Comparison of ENCODE assay signal across 27 cellular contexts in the genomic region with DNA sequence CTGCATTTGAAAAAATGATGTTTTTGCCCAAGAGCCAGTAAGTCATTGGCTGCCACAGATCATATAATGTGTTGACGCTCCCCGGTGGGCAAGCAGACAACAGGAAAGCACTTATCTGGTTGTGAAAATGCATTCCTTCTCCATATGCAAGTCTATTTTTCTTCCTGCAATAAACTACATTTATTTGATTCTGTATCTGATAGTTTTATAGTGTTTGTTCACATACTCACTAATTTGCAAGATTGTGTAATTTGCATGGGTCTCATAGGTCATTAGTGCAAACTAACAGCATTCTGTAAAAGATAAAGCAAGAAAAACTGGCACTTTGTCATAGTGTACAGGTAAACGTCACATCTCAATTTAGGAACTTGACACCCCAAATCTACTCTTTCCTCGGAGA.
DNase-seq lines count a peak whose midpoint lies in the region; ATAC-seq and TF ChIP-seq lines count a peak whose summit lies in the region.
"Had no signal": no experiment of that assay in that cellular context is flagged by ENCODE, and none has a peak within 500 bp of the region (broad histone marks: within the 10 kb centered on the region; RNA-seq: fewer than 3 reads in every experiment).

No MANE protein-coding gene starts in this region.

- H3K27me3 ChIP-seq in neural cell (ENCODE audit: insufficient read depth, low read depth, low read length): no peaks in the 10 kb centered on the region
- H3K27me3 ChIP-seq: Peyer's patch had no signal

- TF ChIP-seq RAD21 in neural cell (conservative IDR thresholded peaks at IDR 0.05): peak; percentile 27

- TF ChIP-seq EP300 in neural cell (conservative IDR thresholded peaks at IDR 0.05; ENCODE audit: poor library complexity, severe bottlenecking): no peak

- TF ChIP-seq CTCF in fibroblast of villous mesenchyme (IDR thresholded peaks at IDR 0.05; ENCODE audit: insufficient read depth, low read depth, low read length): no peak
- TF ChIP-seq CTCF in neural cell (IDR thresholded peaks at IDR 0.05; ENCODE audit: poor library complexity, severe bottlenecking): no peak

- no peak overlapping the region for H3K9ac ChIP-seq in neural cell (ENCODE audit: low read length)
- H3K9ac ChIP-seq: GM23248 had no signal

- no peak overlapping the region for H3K4me3 ChIP-seq in fibroblast of villous mesenchyme (ENCODE audit: low read depth, low read length)
- H3K4me3 ChIP-seq in neural cell (ENCODE audit: low read length): peak overlapping the region; percentile 43
- H3K4me3 ChIP-seq: GM23248, Peyer's patch had no signal

- ATAC-seq in HG03045 (IDR thresholded peaks at IDR 0.05; ENCODE audit: unreplicated experiment): no peak

- peak overlapping the region; percentile 59 for H3K27ac ChIP-seq in neural cell (ENCODE audit: low read length)
- H3K27ac ChIP-seq: 22Rv1, C4-2B, GM23248, Peyer's patch had no signal

- no peaks in the 10 kb centered on the region for H3K9me3 ChIP-seq in neural cell (ENCODE audit: low read length)
- H3K9me3 ChIP-seq: Peyer's patch had no signal

- H4K20me1 ChIP-seq in neural cell (ENCODE audit: insufficient read depth): no peaks in the 10 kb centered on the region

- peak overlapping the region; percentile 50 for H3K4me2 ChIP-seq in neural cell (ENCODE audit: low read length)

- no peaks in the 10 kb centered on the region for H3K36me3 ChIP-seq in neural cell (ENCODE audit: insufficient read depth, low read length)
- H3K36me3 ChIP-seq: Peyer's patch had no signal

- peak; percentile 13 for DNase-seq in NCI-H1092 treated with DMSO at 0.1 percent for 48 hours (lab: John Stamatoyannopoulos, UW)
- no peak for DNase-seq in NCI-H1092 (lab: John Stamatoyannopoulos, UW)
- peak; percentile 84 to 85 for DNase-seq in NCI-H526 (lab: John Stamatoyannopoulos, UW)
- DNase-seq in fibroblast of villous mesenchyme (ENCODE audit: low read depth): peak; percentile 37
- DNase-seq in NCI-H1048 (lab: John Stamatoyannopoulos, UW): no peak
- no peak for DNase-seq in retina
- DNase-seq: Calu3; CD8-positive, alpha-beta memory T cell; DND-41; GM23248; H7; HFFc6; KBM-7; MV-4-11; NCI-H1694; NCI-H2029 treated with DMSO at 0.1 percent for 48 hours; NCI-H2171 treated with DMSO at 0.1 percent for 48 hours; NCI-H345; NCI-H510A treated with DMSO at 0.1 percent for 48 hours; NCI-H82; OCI-M1; Peyer's patch; SHP77 treated with DMSO at 0.1 percent for 48 hours had no signal

- H3F3A ChIP-seq in neural cell (ENCODE audit: insufficient read depth, low read length, poor library complexity, severe bottlenecking): peaks cover 4% of the 10 kb centered on the region

- H3K79me2 ChIP-seq in neural cell (replicated peaks; ENCODE audit: insufficient read depth, low read length): no peaks in the 10 kb centered on the region

- no peak overlapping the region for H2AFZ ChIP-seq in neural cell (ENCODE audit: low read depth, low read length)
- H2AFZ ChIP-seq: GM23248 had no signal

- H3K9me2 ChIP-seq in neural cell (ENCODE audit: insufficient read depth, low read length): no peaks in the 10 kb centered on the region

TF ChIP-seq in neural cell, 6 proteins besides CTCF, POLR2A, EP300 and RAD21:
- TF ChIP-seq TAF1 (IDR thresholded peaks at IDR 0.05; ENCODE audit: low read depth) (no peak), EZH2 (IDR thresholded peaks at IDR 0.05; ENCODE audit: borderline replicate concordance, insufficient read depth, low read length, poor library complexity, severe bottlenecking) (no peak), MXI1 (conservative IDR thresholded peaks at IDR 0.05; ENCODE audit: poor library complexity, severe bottlenecking) (no peak), POLR2AphosphoS5 (IDR thresholded peaks at IDR 0.05) (peak; percentile 57), SMC3 (conservative IDR thresholded peaks at IDR 0.05; ENCODE audit: poor library complexity) (peak; percentile 44)
- TF ChIP-seq, protein P1, sequence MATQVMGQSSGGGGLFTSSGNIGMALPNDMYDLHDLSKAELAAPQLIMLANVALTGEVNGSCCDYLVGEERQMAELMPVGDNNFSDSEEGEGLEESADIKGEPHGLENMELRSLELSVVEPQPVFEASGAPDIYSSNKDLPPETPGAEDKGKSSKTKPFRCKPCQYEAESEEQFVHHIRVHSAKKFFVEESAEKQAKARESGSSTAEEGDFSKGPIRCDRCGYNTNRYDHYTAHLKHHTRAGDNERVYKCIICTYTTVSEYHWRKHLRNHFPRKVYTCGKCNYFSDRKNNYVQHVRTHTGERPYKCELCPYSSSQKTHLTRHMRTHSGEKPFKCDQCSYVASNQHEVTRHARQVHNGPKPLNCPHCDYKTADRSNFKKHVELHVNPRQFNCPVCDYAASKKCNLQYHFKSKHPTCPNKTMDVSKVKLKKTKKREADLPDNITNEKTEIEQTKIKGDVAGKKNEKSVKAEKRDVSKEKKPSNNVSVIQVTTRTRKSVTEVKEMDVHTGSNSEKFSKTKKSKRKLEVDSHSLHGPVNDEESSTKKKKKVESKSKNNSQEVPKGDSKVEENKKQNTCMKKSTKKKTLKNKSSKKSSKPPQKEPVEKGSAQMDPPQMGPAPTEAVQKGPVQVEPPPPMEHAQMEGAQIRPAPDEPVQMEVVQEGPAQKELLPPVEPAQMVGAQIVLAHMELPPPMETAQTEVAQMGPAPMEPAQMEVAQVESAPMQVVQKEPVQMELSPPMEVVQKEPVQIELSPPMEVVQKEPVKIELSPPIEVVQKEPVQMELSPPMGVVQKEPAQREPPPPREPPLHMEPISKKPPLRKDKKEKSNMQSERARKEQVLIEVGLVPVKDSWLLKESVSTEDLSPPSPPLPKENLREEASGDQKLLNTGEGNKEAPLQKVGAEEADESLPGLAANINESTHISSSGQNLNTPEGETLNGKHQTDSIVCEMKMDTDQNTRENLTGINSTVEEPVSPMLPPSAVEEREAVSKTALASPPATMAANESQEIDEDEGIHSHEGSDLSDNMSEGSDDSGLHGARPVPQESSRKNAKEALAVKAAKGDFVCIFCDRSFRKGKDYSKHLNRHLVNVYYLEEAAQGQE (IDR thresholded peaks at IDR 0.05; ENCODE audit: borderline replicate concordance): no peak

Comparison
In these comparisons a context has a peak if more than half of its experiments do, and no peak if none do; other contexts are left out.
1. DNase-seq: peak in NCI-H1092 treated with DMSO at 0.1 percent for 48 hours (single experiment), NCI-H526 (2 of 2) and fibroblast of villous mesenchyme (single experiment); none in NCI-H1092 (single experiment), NCI-H1048 (single experiment) and retina (single experiment).